ENCODE assay signal across 17 cellular contexts in genomic region chr9:124960409-124960752, GRCh38.
"Had no signal": no experiment of that assay in that cellular context is flagged by ENCODE, and none has a peak within 500 bp of the region (broad histone marks: within the 10 kb centered on the region; RNA-seq: fewer than 3 reads in every experiment).

No MANE protein-coding gene starts in this region.

- H3K27ac Mint-ChIP-seq: activated CD4-positive, alpha-beta memory T cell treated with anti-CD3 and anti-CD28 coated beads for 36 hours; activated naive CD8-positive, alpha-beta T cell treated with anti-CD3 and anti-CD28 coated beads, Interleukin-2, amount 10 ng/mL, durations not matched to agents 7 days and 5 days; mesothelial cell of epicardium had no signal

- DNase-seq: activated CD4-positive, alpha-beta memory T cell treated with anti-CD3 and anti-CD28 coated beads for 36 hours; activated gamma-delta T cell treated with Interleukin-2 at 50 U/mL for 16 hours; activated naive CD8-positive, alpha-beta T cell treated with anti-CD3 and anti-CD28 coated beads, Interleukin-2, amount 10 ng/mL, durations not matched to agents 7 days and 5 days; activated T-cell treated with anti-CD3 and anti-CD28 coated beads, Interleukin-2, amount 50 U/mL, for 48 hours; aorta; effector memory CD4-positive, alpha-beta T cell; retina; stimulated activated CD4-positive, alpha-beta T cell treated with anti-CD3 and anti-CD28 coated beads, Interleukin-15, amount 100 ng/mL, for 24 hours; stimulated activated CD4-positive, alpha-beta T cell treated with anti-CD3 and anti-CD28 coated beads, Interleukin-4, amount 100 ng/mL, for 24 hours; stomach had no signal

- H3K4me3 Mint-ChIP-seq: activated CD4-positive, alpha-beta memory T cell treated with anti-CD3 and anti-CD28 coated beads for 36 hours; activated naive CD8-positive, alpha-beta T cell treated with anti-CD3 and anti-CD28 coated beads, Interleukin-2, amount 10 ng/mL, durations not matched to agents 7 days and 5 days; mesothelial cell of epicardium; neural crest cell had no signal

- H2AFZ ChIP-seq: hepatocyte, parathyroid adenoma had no signal

- H3K27me3 ChIP-seq: cardiac muscle cell, hepatocyte, stomach had no signal

- H3K79me2 ChIP-seq: hepatocyte, parathyroid adenoma had no signal

- H3K4me3 ChIP-seq: cardiac muscle cell, coronary artery, hepatocyte, stomach, thoracic aorta had no signal

- H3K4me2 ChIP-seq: hepatocyte had no signal

- H3K9me3 Mint-ChIP-seq: activated CD4-positive, alpha-beta memory T cell treated with anti-CD3 and anti-CD28 coated beads for 36 hours; neural crest cell had no signal

- H3K27ac ChIP-seq: cardiac muscle cell, coronary artery, hepatocyte, parathyroid adenoma, stomach, thoracic aorta had no signal

- H3K27me3 Mint-ChIP-seq: activated CD4-positive, alpha-beta memory T cell treated with anti-CD3 and anti-CD28 coated beads for 36 hours; activated naive CD8-positive, alpha-beta T cell treated with anti-CD3 and anti-CD28 coated beads, Interleukin-2, amount 10 ng/mL, durations not matched to agents 7 days and 5 days had no signal

- H3K9me3 ChIP-seq: stomach, thoracic aorta had no signal

- H3K4me1 Mint-ChIP-seq: neural crest cell had no signal

- H3K4me1 ChIP-seq: parathyroid adenoma, stomach had no signal

- H3K36me3 Mint-ChIP-seq: activated CD4-positive, alpha-beta memory T cell treated with anti-CD3 and anti-CD28 coated beads for 36 hours had no signal

- H3K36me3 ChIP-seq: cardiac muscle cell, thoracic aorta had no signal

- H3K9ac ChIP-seq: parathyroid adenoma had no signal
